In the genomic region with DNA sequence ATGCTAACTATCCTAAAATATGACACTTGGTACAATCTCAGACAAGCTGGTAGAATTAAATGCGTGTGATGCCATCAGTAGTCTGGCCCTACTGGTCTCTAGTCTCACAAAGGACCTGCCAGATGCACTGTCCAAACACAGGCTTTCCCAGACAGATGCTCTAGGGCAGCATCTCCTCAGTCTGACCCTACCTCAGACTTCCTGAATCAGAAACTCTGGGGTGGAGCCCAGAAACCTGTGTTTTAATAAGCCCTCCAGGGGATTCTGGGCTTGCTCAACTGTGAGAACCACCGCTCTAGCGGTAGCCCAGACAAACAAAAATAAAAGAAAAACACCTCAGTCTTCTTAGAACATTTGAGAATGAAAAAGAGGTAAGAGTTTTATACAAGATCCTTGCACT, we compare ENCODE assay signal across 22 cellular contexts. TPM values are rescaled to one million over a fixed set of nuclear protein-coding genes. Genes with fewer than 3 reads are reported as not detected.
DNase-seq lines count a peak whose midpoint lies in the region; ATAC-seq, FAIRE-seq and TF ChIP-seq lines count a peak whose summit lies in the region.
"Had no signal": no experiment of that assay in that cellular context is flagged by ENCODE, and none has a peak within 500 bp of the region (broad histone marks: within the 10 kb centered on the region; RNA-seq: fewer than 3 reads in every experiment).

No MANE protein-coding gene starts in this region.

- peaks cover 26% of the 10 kb centered on the region for H3K4me1 ChIP-seq in A549
- H3K4me1 ChIP-seq in neuronal stem cell (ENCODE audit: control insufficient read depth in 2 of 2, insufficient read depth in 1 of 2, low read depth in 1 of 2, low read length in 2 of 2): no peaks in the 10 kb centered on the region
- no peaks in the 10 kb centered on the region for H3K4me1 ChIP-seq in breast epithelium
- H3K4me1 ChIP-seq: HAP-1, SJSA1 had no signal

- 0 out of 3 replicates have a peak overlapping the region, but pooled peaks have one; percentile 17 for H3K4me2 ChIP-seq in A549
- no peak overlapping the region for H3K4me2 ChIP-seq in neuronal stem cell (ENCODE audit: insufficient read depth, low read length, poor library complexity, severe bottlenecking)
- H3K4me2 ChIP-seq: GM23338 had no signal

- no peaks in the 10 kb centered on the region for H3K27me3 ChIP-seq in neuronal stem cell (ENCODE audit: control insufficient read depth in 3 of 3, insufficient read depth in 3 of 3, low read depth in 1 of 3, low read length in 3 of 3)
- no peaks in the 10 kb centered on the region for H3K27me3 ChIP-seq in breast epithelium
- H3K27me3 ChIP-seq: BE2C, SJSA1 had no signal

- DNase-seq in A549 (ENCODE audit: low read depth in 1 of 2, low spot score in 1 of 2) (no peak), LHCN-M2 (ENCODE audit: low read depth) (peak; percentile 4), astrocyte of the spinal cord (ENCODE audit: low read depth, low spot score) (peak; percentile 8), left kidney (ENCODE audit: low read depth, low spot score) (peak; percentile 13), neuronal stem cell (ENCODE audit: low spot score) (no peak), NCI-H1417 treated with DMSO at 0.1 percent for 48 hours (lab: John Stamatoyannopoulos, UW) (no peak), breast epithelium (ENCODE audit: low spot score in 2 of 2) (no peak), Kasumi-1 (lab: John Stamatoyannopoulos, UW) (no peak)
- DNase-seq: BE2C; CD4-positive, CD25-positive, alpha-beta regulatory T cell; DND-41; KG1; NCI-H1417; NCI-H1930; NCI-H524 treated with DMSO at 0.1 percent for 48 hours had no signal

- TF ChIP-seq EP300 in A549 (IDR thresholded peaks at IDR 0.05): no peak

- no peak overlapping the region for H3K4ac ChIP-seq in neuronal stem cell (ENCODE audit: low read length)

- no peak overlapping the region for H2BK120ac ChIP-seq in neuronal stem cell (ENCODE audit: low read depth, low read length)

- no peak overlapping the region for H2BK12ac ChIP-seq in neuronal stem cell (ENCODE audit: low read length)

- H3K23ac ChIP-seq in neuronal stem cell (ENCODE audit: low read depth, low read length, poor library complexity): no peak overlapping the region

- H3K9me3 ChIP-seq in A549 (no peaks in the 10 kb centered on the region), neuronal stem cell (replicated peaks in 1 of 2; ENCODE audit: control insufficient read depth in 2 of 2, insufficient read depth in 1 of 2, low read depth in 1 of 2, low read length in 2 of 2) (no peaks in the 10 kb centered on the region), breast epithelium (no peaks in the 10 kb centered on the region)
- H3K9me3 ChIP-seq: BE2C, HAP-1, SJSA1 had no signal

- TF ChIP-seq POLR2A in A549 (IDR thresholded peaks at IDR 0.05; ENCODE audit: low read length) (no peak), breast epithelium (IDR thresholded peaks at IDR 0.05) (no peak)

- H3K27ac ChIP-seq in A549 (no peak overlapping the region), neuronal stem cell (replicated peaks; ENCODE audit: low read length) (no peak overlapping the region), breast epithelium (no peak overlapping the region)
- H3K27ac ChIP-seq: SJSA1 had no signal

- no peak overlapping the region for H3K9ac ChIP-seq in neuronal stem cell (ENCODE audit: low read depth, low read length, poor library complexity)

- POLR2A ChIA-PET in A549 (lab: Yijun Ruan, JAX): no interaction called here

- FAIRE-seq in A549 (lab: Jason Lieb, UNC): no peak
- FAIRE-seq: GM12891 had no signal

- H2BK15ac ChIP-seq in neuronal stem cell (ENCODE audit: low read length): no peak overlapping the region

- no peak overlapping the region for H4K91ac ChIP-seq in neuronal stem cell (ENCODE audit: low read depth, low read length, poor library complexity)

- in situ Hi-C loops in astrocyte of the spinal cord (cut with HindIII; ENCODE audit: low sequenced_read_pairs): no loop called here

- no peak overlapping the region for H4K8ac ChIP-seq in neuronal stem cell (ENCODE audit: low read depth, low read length)

- no peak overlapping the region for H3K18ac ChIP-seq in neuronal stem cell (ENCODE audit: low read length)

- intact Hi-C loops in breast epithelium (cut with DNase I; ENCODE audit: low total_unique reads): no loop called here

- H3K14ac ChIP-seq in neuronal stem cell (ENCODE audit: low read length): no peak overlapping the region

- no peak overlapping the region for H3K4me3 ChIP-seq in A549
- H3K4me3 ChIP-seq in astrocyte of the spinal cord (ENCODE audit: low read depth, low read length): no peak overlapping the region
- H3K4me3 ChIP-seq in neuronal stem cell (ENCODE audit: low read length in 2 of 2): no peak overlapping the region
- H3K4me3 ChIP-seq in breast epithelium: no peak overlapping the region
- H3K4me3 ChIP-seq: GM23338, HAP-1, SJSA1 had no signal

- no peak for TF ChIP-seq RAD21 in A549 (conservative IDR thresholded peaks at IDR 0.05 in 1 of 2, IDR thresholded peaks at IDR 0.05 in 1 of 2)

- no peak for TF ChIP-seq CTCF in A549 (IDR thresholded peaks at IDR 0.05)
- no peak for TF ChIP-seq CTCF in astrocyte of the spinal cord (IDR thresholded peaks at IDR 0.05; ENCODE audit: low read depth, low read length)
- TF ChIP-seq CTCF in breast epithelium (IDR thresholded peaks at IDR 0.05): no peak

- CTCF ChIA-PET in A549 (lab: Yijun Ruan, JAX): interaction anchor here (1.3 kb wide), 1 partner anchor 121 kb away, joined by 5 read pairs; no protein-coding TSS in a partner anchor

- no peak overlapping the region for H2BK5ac ChIP-seq in neuronal stem cell (ENCODE audit: low read length)

- ATAC-seq in A549: no peak
- ATAC-seq: Right ventricle myocardium inferior had no signal

- H3K36me3 ChIP-seq in neuronal stem cell (replicated peaks in 1 of 2; ENCODE audit: control insufficient read depth in 2 of 2, insufficient read depth in 2 of 2, low read length in 2 of 2) (peaks cover 6 to 73% of the 10 kb centered on the region in 2 donors), breast epithelium (peaks cover 4% of the 10 kb centered on the region)

- no peaks in the 10 kb centered on the region for H3K79me1 ChIP-seq in neuronal stem cell (ENCODE audit: low read depth, low read length)

- H2AFZ ChIP-seq in neuronal stem cell (ENCODE audit: low read length): no peak overlapping the region
- H2AFZ ChIP-seq: GM23338 had no signal

- H2AK5ac ChIP-seq in neuronal stem cell (ENCODE audit: low read depth, low read length): no peak overlapping the region

- WGBS in A549 (ENCODE audit: missing lambda C conversion rate): 87% methylated on average over 3 of the region's 3 CpGs
- WGBS in neuronal stem cell (ENCODE audit: extremely low coverage in 2 of 2, insufficient read length in 2 of 2, insufficient replicate concordance in 1 of 2), 2 donors: no CpG with 5 or more reads among the region's 3 CpGs

TF ChIP-seq in A549, 52 proteins besides CTCF, POLR2A, EP300 and RAD21:
- TF ChIP-seq NFE2L2 (conservative IDR thresholded peaks at IDR 0.05; ENCODE audit: low read length) (no peak), CEBPB (IDR thresholded peaks at IDR 0.05) (no peak), POLR2AphosphoS2 (conservative IDR thresholded peaks at IDR 0.05; ENCODE audit: low read length) (no peak), PHF8 (IDR thresholded peaks at IDR 0.05; ENCODE audit: borderline replicate concordance, low read depth) (no peak), ZSCAN20 (CRISPR knock-in tag; IDR thresholded peaks at IDR 0.05) (no peak), BHLHE40 (IDR thresholded peaks at IDR 0.05; ENCODE audit: low read depth, low read length) (no peak), SMC3 (IDR thresholded peaks at IDR 0.05) (no peak), CHD4 (IDR thresholded peaks at IDR 0.05; ENCODE audit: borderline replicate concordance) (no peak), SREBF2 (IDR thresholded peaks at IDR 0.05) (no peak), TP53 (CRISPR knock-in tag; IDR thresholded peaks at IDR 0.05) (no peak)
- TF ChIP-seq, protein P1, sequence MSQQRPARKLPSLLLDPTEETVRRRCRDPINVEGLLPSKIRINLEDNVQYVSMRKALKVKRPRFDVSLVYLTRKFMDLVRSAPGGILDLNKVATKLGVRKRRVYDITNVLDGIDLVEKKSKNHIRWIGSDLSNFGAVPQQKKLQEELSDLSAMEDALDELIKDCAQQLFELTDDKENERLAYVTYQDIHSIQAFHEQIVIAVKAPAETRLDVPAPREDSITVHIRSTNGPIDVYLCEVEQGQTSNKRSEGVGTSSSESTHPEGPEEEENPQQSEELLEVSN (IDR thresholded peaks at IDR 0.05; ENCODE audit: borderline replicate concordance, low read depth): no peak
TF ChIP-seq in A549: peak in this region for 0.

RNA-seq across cellular contexts. Expression of a gene that starts 48.0 kb away (rescaled TPM):
- 3.3 and 3.5 TPM in 2 replicates for polyA plus RNA-seq in A549 (2011; rRNA removed)
- 1.4 and 2.8 TPM in 2 replicates for polyA plus RNA-seq in A549 (2012; cell fraction: cytosol; rRNA removed)
- polyA plus RNA-seq in A549 (2012; cell fraction: nucleus; rRNA removed): 5.9 and 7.0 TPM in 2 replicates
- 2.6 to 3.3 TPM (median 2.8 TPM) in 3 replicates for polyA plus RNA-seq in A549 (2017; fragmentation: RNase III; extraction: RNeasy Plus Mini Kit Qiagen cat#74134 plus additional on column Dnase treatment)
- polyA minus RNA-seq in A549 (2011; rRNA and poly(A)+ RNA removed): 1.7 and 2.5 TPM in 2 replicates
- 0.98 and 4.2 TPM in 2 replicates for total RNA-seq in LHCN-M2 (2014; rRNA removed)
- polyA plus RNA-seq in LHCN-M2 (2012): 4.2 TPM
- polyA plus RNA-seq in neuronal stem cell (2013, experiment 1 of 2): 0.06 TPM
- polyA plus RNA-seq in neuronal stem cell (2013, experiment 2 of 2): 0.10 TPM
- 1 to 10 TPM in 1 of 3 donors, not detected in 2; 5.9 TPM for total RNA-seq in breast epithelium
- total RNA-seq: A673; CD4-positive, CD25-positive, alpha-beta regulatory T cell; GM23338; HT1080; Right ventricle myocardium inferior had no signal
- polyA plus RNA-seq: CD4-positive, CD25-positive, alpha-beta regulatory T cell; GM23338 had no signal

RNA-seq across cellular contexts. Expression of a gene that starts 59.2 kb away (rescaled TPM):
- 17.0 and 19.6 TPM in 2 replicates for polyA plus RNA-seq in A549 (2011; rRNA removed)
- polyA plus RNA-seq in A549 (2012; cell fraction: cytosol; rRNA removed): 3.2 and 3.7 TPM in 2 replicates
- 3.5 and 4.7 TPM in 2 replicates for polyA plus RNA-seq in A549 (2012; cell fraction: nucleus; rRNA removed)
- polyA plus RNA-seq in A549 (2017; fragmentation: RNase III; extraction: RNeasy Plus Mini Kit Qiagen cat#74134 plus additional on column Dnase treatment): 5.9 to 7.4 TPM (median 7.1 TPM) in 3 replicates
- 21.4 and 25.9 TPM in 2 replicates for polyA minus RNA-seq in A549 (2011; rRNA and poly(A)+ RNA removed)
- total RNA-seq in LHCN-M2 (2014; rRNA removed): 7.8 and 12.4 TPM in 2 replicates
- 2.6 TPM for polyA plus RNA-seq in LHCN-M2 (2012)
- polyA plus RNA-seq in neuronal stem cell (2013, experiment 1 of 2): 6.9 TPM
- polyA plus RNA-seq in neuronal stem cell (2013, experiment 2 of 2): 7.0 TPM
- 10 to 100 TPM; 23.7 to 51.4 (median 42.0) TPM for total RNA-seq in breast epithelium

RNA-seq across cellular contexts. Expression of a gene that starts 59.3 kb away (rescaled TPM):
- 36.6 and 57.8 TPM in 2 replicates for polyA plus RNA-seq in A549 (2011; rRNA removed)
- polyA plus RNA-seq in A549 (2012; cell fraction: cytosol; rRNA removed): 7.5 and 7.7 TPM in 2 replicates
- polyA plus RNA-seq in A549 (2012; cell fraction: nucleus; rRNA removed): 1.9 and 3.6 TPM in 2 replicates
- 25.9 to 31.8 TPM (median 30.9 TPM) in 3 replicates for polyA plus RNA-seq in A549 (2017; fragmentation: RNase III; extraction: RNeasy Plus Mini Kit Qiagen cat#74134 plus additional on column Dnase treatment)
- polyA minus RNA-seq in A549 (2011; rRNA and poly(A)+ RNA removed): 9.8 TPM in 2 replicates
- 28.0 and 28.7 TPM in 2 replicates for total RNA-seq in LHCN-M2 (2014; rRNA removed)
- 12.7 TPM for polyA plus RNA-seq in LHCN-M2 (2012)
- 22.5 TPM for polyA plus RNA-seq in neuronal stem cell (2013, experiment 1 of 2)
- 22.6 TPM for polyA plus RNA-seq in neuronal stem cell (2013, experiment 2 of 2)
- 10 to 100 TPM in 2 of 3 donors, 1 to 10 TPM in 1; 9.8 to 23.3 (median 14.4) TPM for total RNA-seq in breast epithelium

Comparison
In these comparisons a context has a peak if more than half of its experiments do, and no peak if none do; other contexts are left out.
1. DNase-seq: peak in LHCN-M2 (single experiment), astrocyte of the spinal cord (single experiment) and left kidney (single experiment); none in A549 (0 of 2), neuronal stem cell (single experiment), NCI-H1417 treated with DMSO at 0.1 percent for 48 hours (single experiment), breast epithelium (0 of 2) and Kasumi-1 (0 of 2).